8 cellular contexts compared by ENCODE assay signal in the genomic region with DNA sequence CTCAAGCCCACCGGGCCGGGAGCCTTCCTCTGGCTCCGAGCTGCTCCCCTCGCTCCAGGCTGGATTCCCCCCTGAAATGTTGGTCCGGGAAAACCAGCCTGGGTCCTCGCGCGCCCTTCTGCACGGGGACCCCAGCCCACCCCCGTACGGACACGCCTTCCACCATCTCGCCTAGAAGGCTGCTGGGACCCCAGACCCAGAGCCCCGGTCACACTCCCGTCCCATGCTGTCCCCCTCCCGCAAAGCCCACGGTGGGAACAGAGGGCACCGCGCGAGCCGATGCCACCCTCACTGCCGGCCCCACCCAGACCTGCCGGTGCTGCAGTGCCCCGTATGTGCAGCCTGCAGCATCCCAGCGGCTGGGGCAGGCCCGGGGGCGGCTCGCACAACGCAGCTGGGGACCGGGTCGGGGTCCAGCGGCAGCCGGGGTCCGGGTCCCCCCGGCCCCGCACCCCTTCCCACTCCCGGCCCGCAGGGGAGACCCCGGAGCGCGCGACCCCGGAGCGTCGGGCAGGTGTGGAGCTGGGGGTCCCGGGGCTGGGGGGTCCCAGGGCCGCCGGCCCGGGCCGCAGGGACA. TPM values are rescaled to one million over a fixed set of nuclear protein-coding genes. Genes with fewer than 3 reads are reported as not detected.
DNase-seq lines count a peak whose midpoint lies in the region; ATAC-seq, FAIRE-seq and TF ChIP-seq lines count a peak whose summit lies in the region.

No MANE protein-coding gene starts in this region.

- peak overlapping the region; percentile 98 for H3K4me3 Mint-ChIP-seq in activated naive CD4-positive, alpha-beta T cell treated with anti-CD3 and anti-CD28 coated beads, Interleukin-2, amount 10 ng/mL, durations not matched to agents 7 days and 5 days
- H3K4me3 Mint-ChIP-seq in Caco-2 (ENCODE audit: unreplicated experiment), result no peak overlapping the region

- no peak overlapping the region; the same call in 1 of the 2 replicates for H3K9ac ChIP-seq in HUES64 (ENCODE audit: low read depth, low read length)
- no peak overlapping the region for H3K9ac ChIP-seq in iPS-18a (ENCODE audit: low read length)

- no peaks in the 10 kb centered on the region for H3K27me3 Mint-ChIP-seq in activated naive CD4-positive, alpha-beta T cell treated with anti-CD3 and anti-CD28 coated beads, Interleukin-2, amount 10 ng/mL, durations not matched to agents 7 days and 5 days
- H3K27me3 Mint-ChIP-seq in Caco-2 (ENCODE audit: insufficient read depth, unreplicated experiment), result no peaks in the 10 kb centered on the region

- no peaks in the 10 kb centered on the region for H3K9me3 Mint-ChIP-seq in activated naive CD4-positive, alpha-beta T cell treated with anti-CD3 and anti-CD28 coated beads, Interleukin-2, amount 10 ng/mL, durations not matched to agents 7 days and 5 days
- no peaks in the 10 kb centered on the region for H3K9me3 Mint-ChIP-seq in Caco-2 (ENCODE audit: unreplicated experiment)

- no peak for FAIRE-seq in RCC 7860 (lab: Jason Lieb, UNC)

- H3K4me1 Mint-ChIP-seq in activated naive CD4-positive, alpha-beta T cell treated with anti-CD3 and anti-CD28 coated beads, Interleukin-2, amount 10 ng/mL, durations not matched to agents 7 days and 5 days, result peaks cover 59% of the 10 kb centered on the region
- peaks cover 9% of the 10 kb centered on the region for H3K4me1 Mint-ChIP-seq in Caco-2 (ENCODE audit: low read depth, unreplicated experiment)

- intact Hi-C loops in Caco-2 (cut with micrococcal nuclease; ENCODE audit: unreplicated experiment), result no loop called here

- H3K9me3 ChIP-seq in HUES64 (ENCODE audit: insufficient read depth, low read depth, low read length), result no peaks in the 10 kb centered on the region
- no peaks in the 10 kb centered on the region for H3K9me3 ChIP-seq in iPS-18a (ENCODE audit: control insufficient read depth, low read depth, low read length)
- no peaks in the 10 kb centered on the region for H3K9me3 ChIP-seq in Caco-2

- peaks cover 13% of the 10 kb centered on the region for H3K4me1 ChIP-seq in HUES64 (ENCODE audit: insufficient read depth, low read length)
- H3K4me1 ChIP-seq in iPS-18a (ENCODE audit: control insufficient read depth, low read depth, low read length), result peaks cover 13% of the 10 kb centered on the region
- H3K4me1 ChIP-seq in Caco-2, result peaks cover 12% of the 10 kb centered on the region

- H3K36me3 Mint-ChIP-seq in activated naive CD4-positive, alpha-beta T cell treated with anti-CD3 and anti-CD28 coated beads, Interleukin-2, amount 10 ng/mL, durations not matched to agents 7 days and 5 days, result peaks cover 49% of the 10 kb centered on the region
- H3K36me3 Mint-ChIP-seq in Caco-2 (ENCODE audit: insufficient read depth, unreplicated experiment), result peaks cover 9% of the 10 kb centered on the region

- DNase-seq in activated naive CD4-positive, alpha-beta T cell treated with anti-CD3 and anti-CD28 coated beads, Interleukin-2, amount 10 ng/mL, durations not matched to agents 7 days and 5 days, result peak; percentile 63
- DNase-seq in stimulated activated CD4-positive, alpha-beta T cell treated with anti-CD3 and anti-CD28 coated beads, Interleukin-4, amount 100 ng/mL, for 4 hours, result peak; percentile 39 to 52
- DNase-seq in RCC 7860 (ENCODE audit: low spot score) (no peak), NCI-H446 treated with DMSO at 0.1 percent for 48 hours (lab: John Stamatoyannopoulos, UW) (no peak), Caco-2 (no peak)

- no peak for ATAC-seq in GM21723 (IDR thresholded peaks at IDR 0.05; ENCODE audit: unreplicated experiment)

- CTCF ChIA-PET in activated naive CD4-positive, alpha-beta T cell treated with anti-CD3 and anti-CD28 coated beads, Interleukin-2, amount 10 ng/mL, durations not matched to agents 7 days and 5 days (lab: Charles Lee), result interaction anchor here (1.3 to 3.3 kb wide), 3 partner anchors 39 to 254 kb away, joined by 3 to 15 read pairs (median 4); no protein-coding TSS in a partner anchor
- CTCF ChIA-PET in Caco-2 (lab: Charles Lee), result interaction anchor here (1.7 kb wide), 1 partner anchor 39 kb away, joined by 5 read pairs; no protein-coding TSS in a partner anchor

- TF ChIP-seq CTCF in Caco-2 (IDR thresholded peaks at IDR 0.05; ENCODE audit: insufficient read depth in 1 of 2, low read depth in 1 of 2, low read length in 1 of 2, severe bottlenecking in 1 of 2, unreplicated experiment in 1 of 2), result no peak

- H3K27ac ChIP-seq in HUES64 (ENCODE audit: low read depth, low read length) (no peak overlapping the region), iPS-18a (ENCODE audit: low read length) (no peak overlapping the region)

- 2% methylated on average over 50 of the region's 50 CpGs for WGBS in HUES64

- no TSS peak for BruUV-seq in Caco-2 (replicated peaks; lab: Mats Ljungman, UMichigan)

- H3K27ac Mint-ChIP-seq in activated naive CD4-positive, alpha-beta T cell treated with anti-CD3 and anti-CD28 coated beads, Interleukin-2, amount 10 ng/mL, durations not matched to agents 7 days and 5 days, result peak overlapping the region; percentile 91
- no peak overlapping the region for H3K27ac Mint-ChIP-seq in Caco-2 (ENCODE audit: unreplicated experiment)

- H3K27me3 ChIP-seq in HUES64 (ENCODE audit: insufficient read depth, low read length) (peaks cover 65% of the 10 kb centered on the region), iPS-18a (ENCODE audit: control insufficient read depth, insufficient read depth, low read length) (peaks cover 64% of the 10 kb centered on the region), Caco-2 (replicated peaks; ENCODE audit: control insufficient read depth, insufficient read depth, low read length) (no peaks in the 10 kb centered on the region)

- H3K4me3 ChIP-seq in HUES64 (ENCODE audit: low read length), result peak overlapping the region; percentile 55
- peak overlapping the region; percentile 64 for H3K4me3 ChIP-seq in iPS-18a (ENCODE audit: low read length)
- no peak overlapping the region for H3K4me3 ChIP-seq in Caco-2 (ENCODE audit: low read depth, low read length)

- POLR2A ChIA-PET in Caco-2 (lab: Charles Lee), result no interaction called here

- H3K36me3 ChIP-seq in HUES64 (ENCODE audit: insufficient read depth, low read length), result no peaks in the 10 kb centered on the region
- no peaks in the 10 kb centered on the region for H3K36me3 ChIP-seq in iPS-18a (ENCODE audit: control insufficient read depth, low read depth, low read length)
- no peaks in the 10 kb centered on the region for H3K36me3 ChIP-seq in Caco-2 (ENCODE audit: control insufficient read depth, insufficient read depth, low read length)

RNA-seq across cellular contexts. Expression of a gene that starts 0.9 kb away (rescaled TPM):
- 0.60 TPM for polyA plus RNA-seq in HUES64 (2013, experiment 1 of 2)
- polyA plus RNA-seq in HUES64 (2013, experiment 2 of 2), result 1.2 TPM
- total RNA-seq in Caco-2 (2022), result 1.6 and 3.0 TPM in 2 replicates

Comparison
In these comparisons a context has a peak if more than half of its experiments do, and no peak if none do; other contexts are left out.
1. DNase-seq: peak in activated naive CD4-positive, alpha-beta T cell treated with anti-CD3 and anti-CD28 coated beads, Interleukin-2, amount 10 ng/mL, durations not matched to agents 7 days and 5 days (single experiment) and stimulated activated CD4-positive, alpha-beta T cell treated with anti-CD3 and anti-CD28 coated beads, Interleukin-4, amount 100 ng/mL, for 4 hours (2 of 2); none in RCC 7860 (single experiment), NCI-H446 treated with DMSO at 0.1 percent for 48 hours (single experiment) and Caco-2 (0 of 2).